33 cellular contexts compared by ENCODE assay signal in the genomic region with DNA sequence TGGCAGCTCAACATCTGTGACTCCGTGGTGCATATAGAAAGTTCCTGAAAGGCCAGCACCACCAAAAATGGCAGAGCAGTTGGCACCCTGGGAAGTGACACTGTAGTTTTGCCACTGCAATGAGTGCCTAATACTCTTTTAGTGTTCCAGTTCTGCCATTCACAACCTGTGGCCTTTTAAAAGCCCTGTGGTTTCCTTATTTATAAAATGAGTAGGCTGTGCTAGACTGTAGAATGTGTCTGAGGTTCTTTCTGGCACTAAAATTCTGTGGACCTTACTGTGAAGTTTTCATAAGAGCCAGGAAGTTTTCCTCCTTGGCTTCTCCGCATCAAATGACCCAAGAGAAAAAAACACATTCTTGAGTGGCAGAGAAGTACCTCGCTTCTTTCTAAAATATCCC.
DNase-seq lines count a peak whose midpoint lies in the region; ATAC-seq and TF ChIP-seq lines count a peak whose summit lies in the region.
"Had no signal": no experiment of that assay in that cellular context is flagged by ENCODE, and none has a peak within 500 bp of the region (broad histone marks: within the 10 kb centered on the region; RNA-seq: fewer than 3 reads in every experiment).

No MANE protein-coding gene starts in this region.

- H3K4me1 ChIP-seq in Loucy (ENCODE audit: insufficient read depth, low read length, poor library complexity, severe bottlenecking) (peaks cover 18% of the 10 kb centered on the region), osteoblast (ENCODE audit: insufficient read depth, low read length) (peaks cover 2% of the 10 kb centered on the region), ovary (ENCODE audit: insufficient read depth) (no peaks in the 10 kb centered on the region)
- H3K4me1 ChIP-seq: ascending aorta, pancreas, right atrium auricular region, suprapubic skin, upper lobe of right lung had no signal

- intact Hi-C loops in ovary (cut with DNase I): no loop called here

- no peak for TF ChIP-seq POLR2A in ovary (IDR thresholded peaks at IDR 0.05)

- ATAC-seq in GM21447 (IDR thresholded peaks at IDR 0.05; ENCODE audit: unreplicated experiment) (no peak), HG03571 (IDR thresholded peaks at IDR 0.05; ENCODE audit: unreplicated experiment) (no peak)
- ATAC-seq: CD8-positive, alpha-beta T cell; natural killer cell treated with Interleukin-12 subunit alpha and Interleukin-12 subunit beta and Interleukin-15 and Interleukin-18, amount 100 ng/mL, for 72 hours; pancreas; Right ventricle myocardium inferior; stimulated activated effector memory CD8-positive, alpha-beta T cell treated with anti-CD3 and anti-CD28 coated beads, Interleukin-12 subunit alpha, Interleukin-12 subunit beta, amount 100 ng/mL, for 72 hours; upper lobe of right lung had no signal

- H3K9ac ChIP-seq in Loucy (ENCODE audit: low read depth, low read length, poor library complexity, severe bottlenecking): no peak overlapping the region

- no peaks in the 10 kb centered on the region for H3K9me2 ChIP-seq in Loucy (replicated peaks; ENCODE audit: low read depth, low read length)

- no peaks in the 10 kb centered on the region for H3F3A ChIP-seq in Loucy (ENCODE audit: low read depth)

- H3K27me3 ChIP-seq in Loucy (ENCODE audit: insufficient read depth, low read length, poor library complexity, severe bottlenecking) (no peaks in the 10 kb centered on the region), osteoblast (ENCODE audit: insufficient read depth, low read length) (no peaks in the 10 kb centered on the region), ovary (no peaks in the 10 kb centered on the region)
- H3K27me3 ChIP-seq: ascending aorta, pancreas, right atrium auricular region, suprapubic skin, upper lobe of right lung had no signal

- WGBS in ovary, 3 donors: 80 to 84% (median 83%) methylated on average over 3 of the region's 3 CpGs

- H3K4me2 ChIP-seq in Loucy (ENCODE audit: low read depth, low read length, poor library complexity, severe bottlenecking): peak overlapping the region; percentile 38
- H3K4me2 ChIP-seq in osteoblast (ENCODE audit: insufficient read depth, low read length): no peak overlapping the region

- no peak overlapping the region for H3K27ac ChIP-seq in osteoblast (ENCODE audit: low read depth, low read length)
- H3K27ac ChIP-seq in ovary: no peak overlapping the region
- H3K27ac ChIP-seq: 22Rv1, ascending aorta, dorsolateral prefrontal cortex, pancreas, right atrium auricular region, suprapubic skin, upper lobe of right lung, VCaP had no signal

- H2AFZ ChIP-seq in Loucy (ENCODE audit: low read length) (peak overlapping the region; percentile 43; the same call in 1 of the 2 replicates), osteoblast (ENCODE audit: low read length) (peak overlapping the region; percentile 13)

- H4K20me1 ChIP-seq in Loucy (ENCODE audit: insufficient read depth, low read length, poor library complexity, severe bottlenecking) (no peaks in the 10 kb centered on the region), osteoblast (ENCODE audit: insufficient read depth, low read length) (no peaks in the 10 kb centered on the region)

- DNase-seq in AG08395 (ENCODE audit: low spot score): peak; percentile 11
- DNase-seq in choroid plexus epithelial cell (ENCODE audit: low read depth): peak; percentile 18
- DNase-seq in osteoblast (ENCODE audit: insufficient read length, low spot score, missing footprints): no peak
- no peak for DNase-seq in ovary
- DNase-seq in iPS-NIHi7 (ENCODE audit: extremely low spot score): no peak
- DNase-seq: activated CD4-positive, alpha-beta T cell treated with anti-CD3 and anti-CD28 coated beads for 4 hours; activated effector memory CD4-positive, alpha-beta T cell treated with anti-CD3 and anti-CD28 coated beads, Interleukin-2, amount 50 U/mL, for 16 hours; activated naive CD8-positive, alpha-beta T cell treated with anti-CD3 and anti-CD28 coated beads for 36 hours; activated T-cell treated with anti-CD3 and anti-CD28 coated beads, Interleukin-2, amount 50 U/mL, for 1 hour; CD8-positive, alpha-beta T cell; dorsolateral prefrontal cortex; glutamatergic neuron; kidney; midbrain; NCI-H1417 treated with DMSO at 0.1 percent for 48 hours; NCI-H2081 treated with DMSO at 0.1 percent for 48 hours; NCI-H226; NCI-H82; pancreas; stimulated activated CD4-positive, alpha-beta T cell treated with anti-CD3 and anti-CD28 coated beads, Interleukin-12 subunit alpha, Interleukin-12 subunit beta, amount 100 ng/mL, for 4 hours; stimulated activated CD4-positive, alpha-beta T cell treated with anti-CD3 and anti-CD28 coated beads, Interleukin-4, amount 100 ng/mL, for 24 hours; upper lobe of right lung had no signal

- no peak for TF ChIP-seq CTCF in Loucy (conservative IDR thresholded peaks at IDR 0.05; ENCODE audit: low read length)
- no peak for TF ChIP-seq CTCF in choroid plexus epithelial cell (conservative IDR thresholded peaks at IDR 0.05; ENCODE audit: low read depth, low read length)
- no peak for TF ChIP-seq CTCF in osteoblast (IDR thresholded peaks at IDR 0.05; ENCODE audit: extremely low read depth, low read depth, low read length)
- TF ChIP-seq CTCF in ovary (IDR thresholded peaks at IDR 0.05): no peak

- H3K79me2 ChIP-seq in Loucy (ENCODE audit: insufficient read depth, low read length) (no peaks in the 10 kb centered on the region), osteoblast (ENCODE audit: insufficient read depth, low read length) (no peaks in the 10 kb centered on the region)

- TF ChIP-seq EP300 in ovary (IDR thresholded peaks at IDR 0.05): no peak

- H3K4me3 ChIP-seq in Loucy (ENCODE audit: low read length, poor library complexity, severe bottlenecking) (no peak overlapping the region), choroid plexus epithelial cell (ENCODE audit: low read depth, low read length) (no peak overlapping the region), osteoblast (ENCODE audit: insufficient read depth, low read length) (no peak overlapping the region), ovary (no peak overlapping the region)
- H3K4me3 ChIP-seq: ascending aorta, dorsolateral prefrontal cortex, pancreas, right atrium auricular region, suprapubic skin, upper lobe of right lung had no signal

- H3K9me3 ChIP-seq in Loucy (ENCODE audit: insufficient read depth, low read depth, low read length): no peaks in the 10 kb centered on the region
- H3K9me3 ChIP-seq in osteoblast (ENCODE audit: low read depth, low read length): no peaks in the 10 kb centered on the region
- no peaks in the 10 kb centered on the region for H3K9me3 ChIP-seq in ovary
- H3K9me3 ChIP-seq: ascending aorta, pancreas, right atrium auricular region, suprapubic skin, upper lobe of right lung had no signal

- no peaks in the 10 kb centered on the region for H3K36me3 ChIP-seq in Loucy (ENCODE audit: insufficient read depth, low read length)
- no peaks in the 10 kb centered on the region for H3K36me3 ChIP-seq in osteoblast (ENCODE audit: insufficient read depth, low read length)
- H3K36me3 ChIP-seq in ovary: no peaks in the 10 kb centered on the region
- H3K36me3 ChIP-seq: ascending aorta, pancreas, right atrium auricular region, suprapubic skin, upper lobe of right lung had no signal

Comparison
In these comparisons a context has a peak if more than half of its experiments do, and no peak if none do; other contexts are left out.
1. DNase-seq: peak in AG08395 (single experiment) and choroid plexus epithelial cell (single experiment); none in osteoblast (single experiment), ovary (0 of 5) and iPS-NIHi7 (single experiment).